In the genomic region with DNA sequence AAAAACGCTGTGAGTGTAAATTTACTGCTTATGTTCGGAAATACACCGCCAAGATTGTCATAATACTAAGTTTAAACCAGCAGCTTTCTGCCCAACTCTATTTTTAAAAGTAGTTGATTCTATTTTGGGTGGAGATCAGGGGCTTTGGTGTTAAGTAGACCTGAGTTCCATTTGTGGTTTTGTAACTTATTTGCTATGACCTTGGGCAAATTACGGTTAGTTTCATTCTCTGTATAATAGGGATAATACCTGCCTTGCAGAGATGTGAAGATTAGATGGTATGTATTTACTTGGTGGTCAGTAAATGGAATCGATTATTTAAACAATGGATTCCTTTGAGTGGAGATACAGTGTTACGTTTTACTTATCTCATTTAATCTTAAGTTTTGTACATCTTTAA, we compare ENCODE assay signal across 8 cellular contexts. TPM values are rescaled to one million over a fixed set of nuclear protein-coding genes. Genes with fewer than 3 reads are reported as not detected.
DNase-seq lines count a peak whose midpoint lies in the region; ATAC-seq and TF ChIP-seq lines count a peak whose summit lies in the region.

No MANE protein-coding gene starts in this region.

- no peaks in the 10 kb centered on the region for H3K27me3 Mint-ChIP-seq in CD8-positive, alpha-beta T cell (ENCODE audit: low read depth)

- no peak for TF ChIP-seq CTCF in CD8-positive, alpha-beta T cell (IDR thresholded peaks at IDR 0.05)
- no peak for TF ChIP-seq CTCF in NB4 (IDR thresholded peaks at IDR 0.05; ENCODE audit: low read depth, low read length)

- peak overlapping the region; percentile 69 for H3K4me3 ChIP-seq in CD8-positive, alpha-beta T cell (ENCODE audit: low read depth, low read length)
- peak overlapping the region; percentile 94 for H3K4me3 ChIP-seq in NB4 (ENCODE audit: low read depth, low read length)
- peak overlapping the region; percentile 93 for H3K4me3 ChIP-seq in ectodermal cell (ENCODE audit: insufficient read depth, low read depth, low read length)
- peak overlapping the region; percentile 71 for H3K4me3 ChIP-seq in neuron (ENCODE audit: low read length)

- no peak overlapping the region for H2AFZ ChIP-seq in neuron (ENCODE audit: low read depth, low read length)

- WGBS in ectodermal cell, 2 experiments, result 10 to 21% methylated on average over 2 to 6 of the region's 6 CpGs

- H3K27ac ChIP-seq in CD8-positive, alpha-beta T cell (ENCODE audit: low read depth, low read length), result peak overlapping the region; percentile 81
- H3K27ac ChIP-seq in ectodermal cell (ENCODE audit: insufficient read depth, low read depth, low read length, poor library complexity, severe bottlenecking), result peak overlapping the region; percentile 97

- H3K4me3 Mint-ChIP-seq in CD8-positive, alpha-beta T cell, result peak overlapping the region; percentile 89

- no peak for ATAC-seq in CD8-positive, alpha-beta T cell
- ATAC-seq in HG03039 (IDR thresholded peaks at IDR 0.05; ENCODE audit: unreplicated experiment), result no peak

- TF ChIP-seq POLR2A in NB4 (IDR thresholded peaks at IDR 0.05; ENCODE audit: extremely low read depth, insufficient read length), result no peak

- H3K9me3 ChIP-seq in CD8-positive, alpha-beta T cell (ENCODE audit: low read length), result no peaks in the 10 kb centered on the region
- H3K9me3 ChIP-seq in ectodermal cell (ENCODE audit: control insufficient read depth, low read length), result no peaks in the 10 kb centered on the region
- H3K9me3 ChIP-seq in neuron (ENCODE audit: low read length), result peaks cover 2% of the 10 kb centered on the region

- no peaks in the 10 kb centered on the region for H3K27me3 ChIP-seq in CD8-positive, alpha-beta T cell (ENCODE audit: insufficient read depth, low read length)
- H3K27me3 ChIP-seq in ectodermal cell (ENCODE audit: control insufficient read depth, insufficient read depth, low read length, poor library complexity, severe bottlenecking) (no peaks in the 10 kb centered on the region), neuron (ENCODE audit: insufficient read depth, low read length) (no peaks in the 10 kb centered on the region)

- intact Hi-C loops in CD8-positive, alpha-beta T cell (cut with DNase I, micrococcal nuclease), result loop anchor here (1.0 to 10.0 kb wide), 5 partner anchors 14 to 1650 kb away; a partner anchor contains a TSS

- peak overlapping the region; percentile 94 for H3K27ac Mint-ChIP-seq in CD8-positive, alpha-beta T cell

- POLR2A ChIA-PET in CD8-positive, alpha-beta T cell (lab: Charles Lee), result interaction anchor here (0.6 to 1.6 kb wide), 6 partner anchors 12 to 56 kb away, joined by 3 to 7 read pairs (median 4); no protein-coding TSS in a partner anchor

- H3K36me3 ChIP-seq in CD8-positive, alpha-beta T cell (ENCODE audit: insufficient read depth, low read length), result no peaks in the 10 kb centered on the region
- no peaks in the 10 kb centered on the region for H3K36me3 ChIP-seq in ectodermal cell (ENCODE audit: control insufficient read depth, insufficient read depth, low read length)
- H3K36me3 ChIP-seq in neuron (ENCODE audit: insufficient read depth, low read length), result no peaks in the 10 kb centered on the region

- peaks cover 51% of the 10 kb centered on the region for H3K4me1 ChIP-seq in CD8-positive, alpha-beta T cell (ENCODE audit: insufficient read depth, low read length)
- H3K4me1 ChIP-seq in ectodermal cell (ENCODE audit: control insufficient read depth, insufficient read depth, low read length) (peaks cover 5% of the 10 kb centered on the region), neuron (ENCODE audit: insufficient read depth, low read length) (peaks cover 8% of the 10 kb centered on the region)

- CTCF ChIA-PET in CD8-positive, alpha-beta T cell (lab: Charles Lee), result interaction anchor here (1.0 to 1.4 kb wide), 2 partner anchors 56 to 57 kb away, joined by 3 read pairs; no protein-coding TSS in a partner anchor

- no peak for DNase-seq in CD8-positive, alpha-beta T cell
- DNase-seq in NB4 (ENCODE audit: low read depth), result no peak
- DNase-seq in NCI-H1694 treated with DMSO at 0.1 percent for 48 hours (lab: John Stamatoyannopoulos, UW), result no peak
- DNase-seq in stimulated activated CD4-positive, alpha-beta T cell treated with anti-CD3 and anti-CD28 coated beads, Interleukin-12 subunit alpha, Interleukin-12 subunit beta, amount 100 ng/mL, for 4 hours, result no peak
- no peak for DNase-seq in NCI-H526 (lab: John Stamatoyannopoulos, UW)

- H3K36me3 Mint-ChIP-seq in CD8-positive, alpha-beta T cell, result peaks cover 8% of the 10 kb centered on the region

- H3K9me3 Mint-ChIP-seq in CD8-positive, alpha-beta T cell, result no peaks in the 10 kb centered on the region

- peaks cover 57% of the 10 kb centered on the region for H3K4me1 Mint-ChIP-seq in CD8-positive, alpha-beta T cell (ENCODE audit: low read depth)

RNA-seq across cellular contexts. Expression of a gene that starts 1.6 kb away (rescaled TPM):
- 10 to 100 TPM; 82.9 to 91.0 TPM for total RNA-seq in CD8-positive, alpha-beta T cell
- polyA plus RNA-seq in ectodermal cell (2013, experiment 1 of 4), result 187 TPM
- polyA plus RNA-seq in ectodermal cell (2013, experiment 2 of 4), result 180 TPM
- 151 TPM for polyA plus RNA-seq in ectodermal cell (2013, experiment 3 of 4)
- 171 TPM for polyA plus RNA-seq in ectodermal cell (2013, experiment 4 of 4)
